In the genomic region with DNA sequence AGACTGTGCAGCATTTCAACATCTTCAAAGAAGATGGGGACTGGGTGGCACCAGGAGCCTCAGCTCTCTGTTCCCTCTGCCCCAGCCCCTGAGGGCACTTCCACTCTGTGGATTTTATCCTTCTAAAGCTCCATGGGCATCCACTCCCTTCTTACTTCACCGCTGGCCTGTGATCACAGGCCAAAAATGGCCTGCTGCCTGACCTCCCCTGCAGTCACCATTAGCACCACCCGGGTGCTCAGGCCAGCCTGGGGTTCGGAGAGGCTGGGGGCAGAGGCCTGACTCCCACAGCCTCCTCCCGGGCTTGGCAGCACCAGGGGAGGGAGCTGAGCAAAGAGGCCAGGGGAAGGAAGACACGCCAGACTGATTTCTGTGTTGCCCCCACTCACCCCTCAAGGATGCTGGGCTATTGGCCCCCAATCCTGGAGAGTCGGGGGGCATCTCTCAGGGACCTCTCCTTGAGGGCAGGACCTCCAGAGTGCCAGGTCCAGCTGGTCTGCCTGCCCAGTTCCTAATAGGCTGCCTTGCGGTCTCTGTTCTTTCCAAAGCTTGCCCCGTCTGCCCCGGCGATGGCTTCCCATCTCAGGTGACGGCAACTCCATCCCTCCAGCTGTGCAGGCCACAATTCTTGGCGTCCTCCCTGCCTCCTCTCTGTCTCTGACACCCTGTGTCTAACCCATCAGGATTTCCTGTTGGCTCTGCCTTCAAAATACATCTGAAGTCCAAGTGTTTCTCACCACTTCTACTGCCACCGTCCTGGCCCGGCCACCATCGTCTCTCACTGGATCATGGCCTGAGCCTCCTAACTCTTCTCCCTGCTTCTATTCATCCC, we compare ENCODE assay signal across 22 cellular contexts.
DNase-seq lines count a peak whose midpoint lies in the region; ATAC-seq, FAIRE-seq and TF ChIP-seq lines count a peak whose summit lies in the region.
"Had no signal": no experiment of that assay in that cellular context is flagged by ENCODE, and none has a peak within 500 bp of the region (broad histone marks: within the 10 kb centered on the region; RNA-seq: fewer than 3 reads in every experiment).

No MANE protein-coding gene starts in this region.

- intact Hi-C loops in CD14-positive monocyte (cut with micrococcal nuclease): no loop called here
- intact Hi-C loops in kidney (cut with DNase I): no loop called here
- intact Hi-C loops in sciatic nerve (cut with DNase I): no loop called here

- H3K27me3 Mint-ChIP-seq in CD14-positive monocyte (ENCODE audit: low read depth in 3 of 3): peaks cover 0 to 4% (median 3%) of the 10 kb centered on the region in 3 donors
- H3K27me3 Mint-ChIP-seq: CD4-positive, alpha-beta memory T cell had no signal

- H3K9me3 Mint-ChIP-seq in CD14-positive monocyte: peaks cover 0 to 5% (median 0%) of the 10 kb centered on the region in 7 donors

- no peaks in the 10 kb centered on the region for H3K36me3 Mint-ChIP-seq in CD14-positive monocyte
- H3K36me3 Mint-ChIP-seq: CD4-positive, alpha-beta memory T cell had no signal

- TF ChIP-seq CTCF in CD14-positive monocyte (IDR thresholded peaks at IDR 0.05) (no peak), kidney (IDR thresholded peaks at IDR 0.05; ENCODE audit: borderline replicate concordance, extremely low read depth, insufficient read depth) (no peak)

- DNase-seq in activated CD4-positive, CD25-positive, alpha-beta regulatory T cell treated with anti-CD3 and anti-CD28 coated beads, Interleukin-2, amount 50 U/mL, for 72 hours: peak; percentile 8
- DNase-seq in CD14-positive monocyte (ENCODE audit: low spot score) (peak; percentile 34), kidney (peak; percentile 23), sciatic nerve (ENCODE audit: low spot score) (peak; percentile 19)
- DNase-seq: Calu3; CD4-positive, alpha-beta memory T cell; DMS53; KBM-7; MV-4-11; NCI-H1417; NCI-H1930; NCI-H446; NCI-H69; OCI-M1; RPMI8226 had no signal

- no peaks in the 10 kb centered on the region for H3K4me1 ChIP-seq in kidney (ENCODE audit: control insufficient read depth in 1 of 2, insufficient read depth in 1 of 2, low read depth in 1 of 2, low read length in 2 of 2)

- no peak overlapping the region for H3K9ac ChIP-seq in kidney (ENCODE audit: low read length in 2 of 2)

- H3K27ac Mint-ChIP-seq in CD14-positive monocyte: no peak overlapping the region
- H3K27ac Mint-ChIP-seq: B cell had no signal

- no peaks in the 10 kb centered on the region for H3K36me3 ChIP-seq in kidney (ENCODE audit: control insufficient read depth in 1 of 2, insufficient read depth in 2 of 2, low read length in 2 of 2)

- no peak overlapping the region for H3K4me3 Mint-ChIP-seq in CD14-positive monocyte
- H3K4me3 Mint-ChIP-seq: B cell; CD4-positive, alpha-beta memory T cell had no signal

- H3K4me1 Mint-ChIP-seq in CD14-positive monocyte: peaks cover 8% of the 10 kb centered on the region
- H3K4me1 Mint-ChIP-seq: B cell; CD4-positive, alpha-beta memory T cell had no signal

- no peak overlapping the region for H3K27ac ChIP-seq in kidney (ENCODE audit: low read depth in 2 of 2, low read length in 2 of 2)
- H3K27ac ChIP-seq: 22Rv1 had no signal

- no peak overlapping the region for H3K4me3 ChIP-seq in kidney (ENCODE audit: low read length in 2 of 2)

- no peaks in the 10 kb centered on the region for H3K9me3 ChIP-seq in kidney (ENCODE audit: control insufficient read depth in 1 of 2, low read length in 2 of 2)

- no peak for ATAC-seq in activated CD4-positive, CD25-positive, alpha-beta regulatory T cell treated with anti-CD3 and anti-CD28 coated beads, Interleukin-2, amount 50 U/mL, for 24 hours
- ATAC-seq in sciatic nerve (no peak), GM18868 (IDR thresholded peaks at IDR 0.05; ENCODE audit: unreplicated experiment) (no peak), GM21723 (IDR thresholded peaks at IDR 0.05; ENCODE audit: unreplicated experiment) (no peak), GM18502 (IDR thresholded peaks at IDR 0.05; ENCODE audit: poor library complexity, unreplicated experiment) (no peak)
- ATAC-seq: HCT116 had no signal

- FAIRE-seq in kidney (lab: Jason Lieb, UNC): no peak
